In the genomic region with DNA sequence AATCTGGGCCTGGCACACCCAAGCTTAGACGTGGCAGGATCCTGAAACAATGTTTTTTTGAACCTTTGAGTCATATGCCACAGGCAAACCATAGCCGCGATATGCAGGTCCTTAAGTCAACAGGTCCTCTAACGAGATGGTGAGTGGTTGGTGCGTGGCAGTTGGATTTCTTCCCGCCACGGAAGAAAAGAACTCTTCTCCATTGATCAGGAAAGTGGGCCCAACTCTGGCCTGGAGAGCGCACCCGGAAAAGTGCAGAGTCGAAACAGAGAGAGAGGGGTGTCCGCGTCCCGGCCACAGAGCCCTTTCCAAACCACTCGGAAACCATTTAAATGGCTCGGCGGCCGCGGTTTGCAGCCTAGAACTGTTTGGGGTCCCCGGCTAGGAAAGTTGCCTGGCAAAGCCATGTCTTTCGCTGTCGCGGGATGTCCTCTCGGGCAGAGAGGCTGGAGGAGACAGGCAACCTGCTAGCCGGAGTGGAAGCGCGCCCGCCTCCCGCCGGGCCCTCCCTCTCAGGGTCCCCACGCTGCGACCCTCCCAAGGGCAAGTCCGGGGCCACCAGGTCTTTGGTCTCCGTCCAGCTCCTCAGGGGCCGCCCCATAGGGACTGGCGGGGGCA, we compare ENCODE assay signal across 8 cellular contexts. TPM values are rescaled to one million over a fixed set of nuclear protein-coding genes. Genes with fewer than 3 reads are reported as not detected.
A peak's percentile ranks its signal among the peaks of the same experiment; 100 is the strongest.
DNase-seq lines count a peak whose midpoint lies in the region; ATAC-seq, FAIRE-seq and TF ChIP-seq lines count a peak whose summit lies in the region.

No MANE protein-coding gene starts in this region.

- peak; percentile 7 for DNase-seq in 8988T
- DNase-seq in GM12892 (ENCODE audit: insufficient read length): no peak
- DNase-seq in adrenal gland: peak in 2 of 7 donors; percentile 8 to 17
- no peak for DNase-seq in globus pallidus (ENCODE audit: low spot score)

- WGBS in HUES64: 2% methylated on average over 35 of the region's 35 CpGs
- WGBS in adrenal gland, 4 donors: 21 to 37% (median 25%) methylated on average over 19 to 35 of the region's 35 CpGs

- TF ChIP-seq CTCF in adrenal gland (IDR thresholded peaks at IDR 0.05): no peak

- intact Hi-C loops in adrenal gland (cut with DNase I): no loop called here

- H3K4me3 ChIP-seq in HUES64 (ENCODE audit: low read length): peak overlapping the region; percentile 77
- H3K4me3 ChIP-seq in adrenal gland: peak overlapping the region in 3 of 4 donors; percentile 7 to 57 (median 18)
- peak overlapping the region; percentile 67 for H3K4me3 ChIP-seq in iPS-18a (ENCODE audit: low read length)
- H3K4me3 ChIP-seq in skin epidermis: peak overlapping the region; percentile 53 to 79 (median 64)

- peaks cover 64% of the 10 kb centered on the region for H3K4me1 ChIP-seq in HUES64 (ENCODE audit: insufficient read depth, low read length)
- H3K4me1 ChIP-seq in adrenal gland (replicated peaks in 1 of 2): peaks cover 14 to 16% of the 10 kb centered on the region in 2 donors
- H3K4me1 ChIP-seq in iPS-18a (ENCODE audit: control insufficient read depth, low read depth, low read length): peaks cover 36% of the 10 kb centered on the region

- H3K27me3 ChIP-seq in HUES64 (ENCODE audit: insufficient read depth, low read length): peaks cover 43% of the 10 kb centered on the region
- H3K27me3 ChIP-seq in adrenal gland: peaks cover 21% of the 10 kb centered on the region
- peaks cover 39% of the 10 kb centered on the region for H3K27me3 ChIP-seq in iPS-18a (ENCODE audit: control insufficient read depth, insufficient read depth, low read length)

- peak overlapping the region; percentile 76 for H3K9ac ChIP-seq in HUES64 (ENCODE audit: low read depth, low read length)
- peak overlapping the region; percentile 34 for H3K9ac ChIP-seq in iPS-18a (ENCODE audit: low read length)

- peak; percentile 44 for FAIRE-seq in GM12892 (lab: Jason Lieb, UNC)

- no peaks in the 10 kb centered on the region for H3K9me3 ChIP-seq in HUES64 (ENCODE audit: insufficient read depth, low read depth, low read length)
- H3K9me3 ChIP-seq in adrenal gland (replicated peaks in 1 of 3): no peaks in the 10 kb centered on the region
- H3K9me3 ChIP-seq in iPS-18a (ENCODE audit: control insufficient read depth, low read depth, low read length): no peaks in the 10 kb centered on the region

- TF ChIP-seq POLR2A in GM12892 (IDR thresholded peaks at IDR 0.05; ENCODE audit: low read depth, low read length) (no peak), adrenal gland (IDR thresholded peaks at IDR 0.05) (no peak)

- H3K27ac ChIP-seq in HUES64 (ENCODE audit: low read depth, low read length) (no peak overlapping the region; the same call in 1 of the 2 replicates), adrenal gland (no peak overlapping the region), iPS-18a (ENCODE audit: low read length) (no peak overlapping the region), skin epidermis (peak overlapping the region in 20 of 21 experiments; percentile 66 to 92 (median 82))

- no peak for ATAC-seq in HG03139 (IDR thresholded peaks at IDR 0.05; ENCODE audit: unreplicated experiment)

- H3K36me3 ChIP-seq in HUES64 (ENCODE audit: insufficient read depth, low read length): no peaks in the 10 kb centered on the region
- H3K36me3 ChIP-seq in adrenal gland (replicated peaks in 1 of 2): no peaks in the 10 kb centered on the region
- H3K36me3 ChIP-seq in iPS-18a (ENCODE audit: control insufficient read depth, low read depth, low read length): no peaks in the 10 kb centered on the region

RNA-seq across cellular contexts. Expression of a gene that starts 0.8 kb away (rescaled TPM):
- 1.3 TPM for polyA plus RNA-seq in GM12892 (2012; ENCODE audit: missing spikeins)
- 1.9 TPM for polyA plus RNA-seq in HUES64 (2013, experiment 1 of 2)
- 3.1 TPM for polyA plus RNA-seq in HUES64 (2013, experiment 2 of 2)
- 1 to 10 TPM in 3 of 8 donors, under 1 TPM in 4, not detected in 1; 0.55 to 3.9 (median 0.99) TPM for total RNA-seq in adrenal gland
- 1 to 10 TPM; 1.5 to 5.5 (median 5.0) TPM for polyA plus RNA-seq in adrenal gland

Comparison
In these comparisons a context has a peak if more than half of its experiments do, and no peak if none do; other contexts are left out.
1. H3K27ac ChIP-seq: peak in skin epidermis (20 of 21); none in HUES64 (single experiment), adrenal gland (0 of 5) and iPS-18a (single experiment).
2. H3K4me3 ChIP-seq: peak in every context shown above with its lines; median percentile 77 in HUES64; 67 in iPS-18a; 64 in skin epidermis; 18 in adrenal gland.